Comparison of ENCODE assay signal across 1 cellular context in the genomic region with DNA sequence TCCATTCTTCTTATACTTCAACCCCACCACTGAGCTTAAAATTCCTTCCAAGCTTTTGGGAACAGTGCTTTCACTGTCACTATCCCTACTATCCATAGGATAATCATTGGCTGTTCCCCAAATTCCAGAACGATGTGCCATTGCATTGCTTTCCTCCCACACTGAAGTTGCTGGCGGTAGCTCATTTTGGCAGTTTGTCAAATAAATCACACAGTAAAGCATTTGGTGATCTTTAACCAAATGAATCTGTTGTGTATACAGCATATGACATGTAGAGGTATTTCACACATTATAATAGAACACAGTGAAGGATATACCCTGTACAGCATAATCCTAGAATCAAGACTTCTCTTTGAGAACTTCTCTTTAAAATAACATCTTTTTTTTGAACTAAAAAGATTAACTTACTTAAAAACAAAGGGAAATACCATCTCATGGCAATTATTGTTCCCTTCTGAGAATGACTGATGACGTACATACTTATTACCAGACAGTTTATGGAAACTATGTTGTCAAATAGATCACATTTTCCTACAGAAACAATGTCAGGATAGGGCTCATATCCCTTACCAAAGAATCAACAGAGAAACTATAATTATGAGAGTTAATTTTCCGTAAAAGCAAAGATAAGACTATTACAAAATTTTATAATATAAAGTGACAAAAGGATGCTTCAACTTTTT.
TF ChIP-seq lines count a peak whose summit lies in the region.

No MANE protein-coding gene starts in this region.

TF ChIP-seq in Ishikawa, 13 proteins besides CTCF, POLR2A, EP300 and RAD21 (continued from another document):
- TF ChIP-seq, protein P1, sequence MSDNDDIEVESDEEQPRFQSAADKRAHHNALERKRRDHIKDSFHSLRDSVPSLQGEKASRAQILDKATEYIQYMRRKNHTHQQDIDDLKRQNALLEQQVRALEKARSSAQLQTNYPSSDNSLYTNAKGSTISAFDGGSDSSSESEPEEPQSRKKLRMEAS (IDR thresholded peaks at IDR 0.05) = no peak
TF ChIP-seq in Ishikawa: peak in this region for 7.
